18 cellular contexts compared by ENCODE assay signal in genomic region chrX:124230573-124231300, GRCh38.
DNase-seq lines count a peak whose midpoint lies in the region; ATAC-seq, FAIRE-seq and TF ChIP-seq lines count a peak whose summit lies in the region.
"Had no signal": no experiment of that assay in that cellular context is flagged by ENCODE, and none has a peak within 500 bp of the region (broad histone marks: within the 10 kb centered on the region; RNA-seq: fewer than 3 reads in every experiment).

No MANE protein-coding gene starts in this region.

- POLR2A ChIA-PET in A549 (lab: Yijun Ruan, JAX), result no interaction called here

- H3K4me1 ChIP-seq in A549 (no peaks in the 10 kb centered on the region), HUES48 (ENCODE audit: control insufficient read depth, insufficient read depth, low read length) (peaks cover 53% of the 10 kb centered on the region)
- H3K4me1 ChIP-seq: Peyer's patch had no signal

- H3K36me3 ChIP-seq in HUES48 (ENCODE audit: control insufficient read depth, insufficient read depth, low read length) (no peaks in the 10 kb centered on the region), SK-N-MC (ENCODE audit: insufficient read depth, low read length) (no peaks in the 10 kb centered on the region)
- H3K36me3 ChIP-seq: Peyer's patch had no signal

- peak; percentile 51 for FAIRE-seq in A549 (lab: Jason Lieb, UNC)
- FAIRE-seq: A204.1, GM12878 had no signal

- H3K9ac ChIP-seq in HUES48 (ENCODE audit: low read depth, low read length) (no peak overlapping the region), SK-N-MC (ENCODE audit: insufficient read length) (peak overlapping the region; percentile 53)

- WGBS in A549 (ENCODE audit: missing lambda C conversion rate), result 84% methylated on average over 8 of the region's 8 CpGs

- H3K9me3 ChIP-seq in A549 (no peaks in the 10 kb centered on the region), HUES48 (ENCODE audit: control insufficient read depth, insufficient read depth, low read length) (no peaks in the 10 kb centered on the region), SK-N-MC (ENCODE audit: low read depth, low read length) (no peaks in the 10 kb centered on the region), iPS-18c (ENCODE audit: control insufficient read depth, insufficient read depth, low read length) (peaks cover 3% of the 10 kb centered on the region)
- H3K9me3 ChIP-seq: Peyer's patch had no signal

- H3K4me2 ChIP-seq in A549, result no peak overlapping the region

- H3K4me3 ChIP-seq in A549 (no peak overlapping the region), HUES48 (ENCODE audit: low read depth, low read length) (peak overlapping the region; percentile 39; the same call in 1 of the 2 replicates), SK-N-MC (peak overlapping the region; percentile 15; the same call in 1 of the 2 replicates), iPS-18c (ENCODE audit: insufficient read depth, low read depth, low read length) (peak overlapping the region; percentile 15; the same call in 1 of the 2 replicates)
- H3K4me3 ChIP-seq: GM12878, Peyer's patch had no signal

- H3K27ac ChIP-seq in A549 (no peak overlapping the region), HUES48 (ENCODE audit: low read depth, low read length) (peak overlapping the region; percentile 59), SK-N-MC (peak overlapping the region; percentile 96)
- H3K27ac ChIP-seq: Peyer's patch had no signal

- CTCF ChIA-PET in A549 (lab: Yijun Ruan, JAX), result no interaction called here

- ATAC-seq in A549 (no peak), esophagus mucosa (no peak), GM21528 (IDR thresholded peaks at IDR 0.05; ENCODE audit: low FRiP score, unreplicated experiment) (no peak)
- ATAC-seq: GM12878 had no signal

- no peak for TF ChIP-seq CTCF in A549 (IDR thresholded peaks at IDR 0.05)

- DNase-seq in A549 (ENCODE audit: low read depth in 1 of 2, low spot score in 1 of 2) (no peak), SK-N-MC (ENCODE audit: low read depth, low spot score) (no peak), NCI-H524 treated with DMSO at 0.1 percent for 48 hours (lab: John Stamatoyannopoulos, UW) (no peak), NCI-H510A treated with DMSO at 0.1 percent for 48 hours (lab: John Stamatoyannopoulos, UW) (no peak)
- DNase-seq: AML-193, Calu3, HFFc6, NCI-H146, NCI-H2107, NCI-H748 treated with DMSO at 0.1 percent for 48 hours, Peyer's patch, SHP77 had no signal

- H3K27me3 ChIP-seq in HUES48 (ENCODE audit: control insufficient read depth, insufficient read depth, low read length), result peaks cover 71% of the 10 kb centered on the region
- H3K27me3 ChIP-seq: Peyer's patch had no signal

- no peak for TF ChIP-seq RAD21 in A549 (conservative IDR thresholded peaks at IDR 0.05 in 1 of 2, IDR thresholded peaks at IDR 0.05 in 1 of 2)

- no peak for TF ChIP-seq EP300 in A549 (IDR thresholded peaks at IDR 0.05)

- TF ChIP-seq POLR2A in A549 (IDR thresholded peaks at IDR 0.05; ENCODE audit: low read length), result no peak

TF ChIP-seq in A549, 52 proteins besides CTCF, POLR2A, EP300 and RAD21:
- no peak for TF ChIP-seq PHF8 (IDR thresholded peaks at IDR 0.05; ENCODE audit: borderline replicate concordance, low read depth)
- TF ChIP-seq ELK1 (IDR thresholded peaks at IDR 0.05; ENCODE audit: low read depth, low read length), result no peak
- TF ChIP-seq MAFK (IDR thresholded peaks at IDR 0.05; ENCODE audit: partially characterized antibody), result peak; percentile 36
- TF ChIP-seq CHD2 (IDR thresholded peaks at IDR 0.05; ENCODE audit: low read length, partially characterized antibody), result no peak

Comparison
In these comparisons a context has a peak if more than half of its experiments do, and no peak if none do; other contexts are left out.
1. H3K27ac ChIP-seq: peak in HUES48 (single experiment) and SK-N-MC (single experiment); none in A549 (0 of 2).